10 cellular contexts compared by ENCODE assay signal in the genomic region with DNA sequence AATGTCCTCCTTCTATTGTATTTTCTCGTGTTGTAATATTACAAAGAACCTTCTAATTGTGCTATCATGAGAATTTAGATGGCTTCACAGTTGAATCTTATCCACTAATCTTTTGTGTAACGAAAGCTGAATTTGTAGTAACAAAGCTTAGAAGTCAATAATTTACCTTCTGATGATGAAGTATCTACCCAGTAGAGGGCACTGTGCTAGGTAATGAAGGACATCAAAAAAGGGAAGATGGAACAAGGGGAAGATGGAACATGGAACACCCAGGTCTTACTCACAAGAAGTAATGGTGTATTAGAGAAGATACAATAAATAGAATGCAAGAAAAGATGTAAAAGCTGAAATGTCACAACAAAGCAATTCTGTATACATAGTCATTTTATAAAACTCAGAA.
A peak's percentile ranks its signal among the peaks of the same experiment; 100 is the strongest.
DNase-seq lines count a peak whose midpoint lies in the region; ATAC-seq and TF ChIP-seq lines count a peak whose summit lies in the region.
"Had no signal": no experiment of that assay in that cellular context is flagged by ENCODE, and none has a peak within 500 bp of the region (broad histone marks: within the 10 kb centered on the region; RNA-seq: fewer than 3 reads in every experiment).

No MANE protein-coding gene starts in this region.

- TF ChIP-seq CTCF in fibroblast of the aortic adventitia (IDR thresholded peaks at IDR 0.05; ENCODE audit: insufficient read depth, low read length), result peak; percentile 39

- peak; percentile 37 for DNase-seq in ACHN
- DNase-seq in OCI-M1 (lab: John Stamatoyannopoulos, UW), result peak; percentile 53
- DNase-seq in fibroblast of the aortic adventitia (ENCODE audit: low read depth), result peak; percentile 42
- no peak for DNase-seq in NCI-H2107 treated with DMSO at 0.1 percent for 48 hours (lab: John Stamatoyannopoulos, UW; ENCODE audit: unreplicated experiment)
- no peak for DNase-seq in GOT3 (lab: John Stamatoyannopoulos, UW)
- DNase-seq: activated naive CD4-positive, alpha-beta T cell treated with anti-CD3 and anti-CD28 coated beads, Interleukin-2, amount 10 ng/mL, durations not matched to agents 7 days and 5 days; hypothalamus had no signal

- in situ Hi-C loops in ACHN (cut with HindIII; ENCODE audit: low pct_ligation_motif_present, low pct_unique_long_range_greater_than_20kb, low sequenced_read_pairs), result no loop called here

- no peak overlapping the region for H3K4me3 ChIP-seq in fibroblast of the aortic adventitia (ENCODE audit: low read depth, low read length)

- ATAC-seq in GM21529 (IDR thresholded peaks at IDR 0.05; ENCODE audit: unreplicated experiment), result peak; percentile 49
- ATAC-seq in GM19463 (IDR thresholded peaks at IDR 0.05; ENCODE audit: unreplicated experiment), result no peak
- ATAC-seq in GM18907 (IDR thresholded peaks at IDR 0.05; ENCODE audit: unreplicated experiment), result no peak

Comparison
In these comparisons a context has a peak if more than half of its experiments do, and no peak if none do; other contexts are left out.
1. DNase-seq: peak in ACHN (single experiment), OCI-M1 (single experiment) and fibroblast of the aortic adventitia (single experiment); none in NCI-H2107 treated with DMSO at 0.1 percent for 48 hours (single experiment) and GOT3 (single experiment).